Comparison of ENCODE assay signal across 22 cellular contexts in genomic region chr18:76751538-76751890, GRCh38.
DNase-seq lines count a peak whose midpoint lies in the region; ATAC-seq, FAIRE-seq and TF ChIP-seq lines count a peak whose summit lies in the region.
"Had no signal": no experiment of that assay in that cellular context is flagged by ENCODE, and none has a peak within 500 bp of the region (broad histone marks: within the 10 kb centered on the region; RNA-seq: fewer than 3 reads in every experiment).

No MANE protein-coding gene starts in this region.

- no peaks in the 10 kb centered on the region for H3F3A ChIP-seq in GM23248 (ENCODE audit: insufficient read depth)

- no peaks in the 10 kb centered on the region for H3K4me1 Mint-ChIP-seq in progenitor cell of endocrine pancreas (ENCODE audit: low read depth)
- H3K4me1 Mint-ChIP-seq in T-cell, result no peaks in the 10 kb centered on the region
- H3K4me1 Mint-ChIP-seq: CD14-positive monocyte; CD4-positive, alpha-beta memory T cell; CD4-positive, CD25-positive, alpha-beta regulatory T cell; CD8-positive, alpha-beta memory T cell had no signal

- in situ Hi-C loops in GM23248 (cut with MboI), result no loop called here

- H3K27me3 Mint-ChIP-seq in progenitor cell of endocrine pancreas, result no peaks in the 10 kb centered on the region
- H3K27me3 Mint-ChIP-seq in T-cell, result peaks cover 0 to 6% of the 10 kb centered on the region in 2 donors
- H3K27me3 Mint-ChIP-seq: CD4-positive, CD25-positive, alpha-beta regulatory T cell had no signal

- no peak overlapping the region for H2AFZ ChIP-seq in GM23248

- 38% methylated on average over 1 of the region's 2 CpGs for WGBS in right lobe of liver (ENCODE audit: insufficient coverage, low coverage, low lambda C conversion rate, missing lambda C conversion rate)
- WGBS in GM23248 (ENCODE audit: low coverage in 1 of 2, low lambda C conversion rate in 2 of 2, missing lambda C conversion rate in 2 of 2), 2 experiments, result 44 to 46% methylated on average over 2 of the region's 2 CpGs

- ATAC-seq in left lobe of liver (peak; percentile 76), right lobe of liver (peak; percentile 73 to 89 (median 80)), T-cell (replicated peaks in 1 of 4) (no peak)

- H3K27ac ChIP-seq in right lobe of liver (no peak overlapping the region), GM23248 (no peak overlapping the region)
- H3K27ac ChIP-seq: BLaER1 had no signal

- H3K36me3 Mint-ChIP-seq in progenitor cell of endocrine pancreas (ENCODE audit: insufficient read depth), result peaks cover 2% of the 10 kb centered on the region
- peaks cover 8% of the 10 kb centered on the region for H3K36me3 Mint-ChIP-seq in T-cell
- H3K36me3 Mint-ChIP-seq: CD14-positive monocyte; CD4-positive, CD25-positive, alpha-beta regulatory T cell had no signal

- H3K4me3 ChIP-seq in right lobe of liver, result no peak overlapping the region
- no peak overlapping the region for H3K4me3 ChIP-seq in GM23248
- H3K4me3 ChIP-seq: BLaER1 had no signal

- TF ChIP-seq POLR2A in right lobe of liver (IDR thresholded peaks at IDR 0.05), result no peak
- no peak for TF ChIP-seq POLR2A in GM12891 (IDR thresholded peaks at IDR 0.05; ENCODE audit: low read depth, low read length)

- no peaks in the 10 kb centered on the region for H3K9me2 ChIP-seq in GM23248 (ENCODE audit: insufficient read depth)

- POLR2A ChIA-PET in T-cell (lab: Charles Lee), result no interaction called here

- DNase-seq in left lobe of liver (ENCODE audit: low spot score), result peak; percentile 53
- peak in 2 of 3 donors; percentile 42 to 68 for DNase-seq in right lobe of liver
- DNase-seq in progenitor cell of endocrine pancreas (ENCODE audit: low spot score, unreplicated experiment), result no peak
- no peak for DNase-seq in GM23248
- DNase-seq in T-cell, result no peak
- DNase-seq in GM12891 (ENCODE audit: insufficient read length, low spot score), result no peak
- DNase-seq: 8988T; ACHN; BE2C; C1 segment of cervical spinal cord; CD4-positive, alpha-beta memory T cell; CD4-positive, CD25-positive, alpha-beta regulatory T cell; CD8-positive, alpha-beta memory T cell; COR-L47; DMS79 treated with DMSO at 0.1 percent for 48 hours; GF-D8 had no signal

- no peak overlapping the region for H3K9ac ChIP-seq in GM23248
- H3K9ac ChIP-seq: BLaER1 had no signal

- TF ChIP-seq CTCF in right lobe of liver (IDR thresholded peaks at IDR 0.05), result no peak
- TF ChIP-seq CTCF in progenitor cell of endocrine pancreas (IDR thresholded peaks at IDR 0.05; ENCODE audit: unreplicated experiment), result no peak

- no peaks in the 10 kb centered on the region for H4K20me1 ChIP-seq in GM23248 (ENCODE audit: insufficient read depth)
- H4K20me1 ChIP-seq: BLaER1 had no signal

- H3K27me3 ChIP-seq in right lobe of liver (no peaks in the 10 kb centered on the region), GM23248 (replicated peaks; ENCODE audit: insufficient read depth) (no peaks in the 10 kb centered on the region)
- H3K27me3 ChIP-seq: BE2C, BLaER1 had no signal

- H3K27ac Mint-ChIP-seq in progenitor cell of endocrine pancreas, result peak overlapping the region; percentile 37
- H3K27ac Mint-ChIP-seq in T-cell, result no peak overlapping the region
- H3K27ac Mint-ChIP-seq: CD14-positive monocyte; CD4-positive, CD25-positive, alpha-beta regulatory T cell; CD8-positive, alpha-beta memory T cell had no signal

- H3K4me1 ChIP-seq in right lobe of liver (peaks cover 0 to 16% (median 3%) of the 10 kb centered on the region in 4 donors), GM23248 (ENCODE audit: insufficient read depth) (no peaks in the 10 kb centered on the region)
- H3K4me1 ChIP-seq: BE2C, BLaER1 had no signal

- no peak overlapping the region for H3K4me2 ChIP-seq in GM23248 (ENCODE audit: unreplicated experiment)
- H3K4me2 ChIP-seq: BLaER1 had no signal

- CTCF ChIA-PET in T-cell (lab: Charles Lee), result no interaction called here

- H3K9me3 ChIP-seq in right lobe of liver (no peaks in the 10 kb centered on the region), GM23248 (ENCODE audit: low read depth) (no peaks in the 10 kb centered on the region)
- H3K9me3 ChIP-seq: BE2C had no signal

- peaks cover 24% of the 10 kb centered on the region for H3K9me3 Mint-ChIP-seq in progenitor cell of endocrine pancreas (ENCODE audit: low read depth)
- peaks cover 0 to 27% (median 19%) of the 10 kb centered on the region in 3 donors for H3K9me3 Mint-ChIP-seq in T-cell

- H3K79me2 ChIP-seq in GM23248 (ENCODE audit: insufficient read depth), result no peaks in the 10 kb centered on the region

- no peak overlapping the region for H3K4me3 Mint-ChIP-seq in progenitor cell of endocrine pancreas (ENCODE audit: low read depth)
- no peak overlapping the region for H3K4me3 Mint-ChIP-seq in T-cell
- H3K4me3 Mint-ChIP-seq: CD14-positive monocyte; CD4-positive, alpha-beta memory T cell; CD4-positive, CD25-positive, alpha-beta regulatory T cell; CD8-positive, alpha-beta memory T cell had no signal

- FAIRE-seq in GM12891 (lab: Jason Lieb, UNC), result no peak
- FAIRE-seq: A204.1, G401.6, GM12892, GM18507 had no signal

- no peaks in the 10 kb centered on the region for H3K36me3 ChIP-seq in right lobe of liver
- H3K36me3 ChIP-seq in GM23248 (ENCODE audit: low read depth), result no peaks in the 10 kb centered on the region
- H3K36me3 ChIP-seq: BE2C, BLaER1 had no signal

- intact Hi-C loops in right lobe of liver (cut with DNase I), result no loop called here

TF ChIP-seq in GM12891, 5 proteins besides CTCF, POLR2A, EP300 and RAD21:
- TF ChIP-seq PAX5 (IDR thresholded peaks at IDR 0.05; ENCODE audit: insufficient read depth, low read length, severe bottlenecking) (no peak), POLR2AphosphoS5 (IDR thresholded peaks at IDR 0.05; ENCODE audit: low read depth, low read length) (no peak), POU2F2 (IDR thresholded peaks at IDR 0.05; ENCODE audit: low read depth, low read length) (no peak), SPI1 (IDR thresholded peaks at IDR 0.05; ENCODE audit: low read depth, low read length) (no peak), TAF1 (IDR thresholded peaks at IDR 0.05; ENCODE audit: low read depth, low read length) (no peak)
TF ChIP-seq in GM12891: peak in this region for 0.

Comparison
In these comparisons a context has a peak if more than half of its experiments do, and no peak if none do; other contexts are left out.
1. ATAC-seq: peak in left lobe of liver (single experiment) and right lobe of liver (4 of 4); none in T-cell (0 of 4).
2. DNase-seq: peak in left lobe of liver (single experiment) and right lobe of liver (2 of 3); none in progenitor cell of endocrine pancreas (single experiment), GM23248 (single experiment), T-cell (0 of 34) and GM12891 (single experiment).